14 cellular contexts compared by ENCODE assay signal in the genomic region with DNA sequence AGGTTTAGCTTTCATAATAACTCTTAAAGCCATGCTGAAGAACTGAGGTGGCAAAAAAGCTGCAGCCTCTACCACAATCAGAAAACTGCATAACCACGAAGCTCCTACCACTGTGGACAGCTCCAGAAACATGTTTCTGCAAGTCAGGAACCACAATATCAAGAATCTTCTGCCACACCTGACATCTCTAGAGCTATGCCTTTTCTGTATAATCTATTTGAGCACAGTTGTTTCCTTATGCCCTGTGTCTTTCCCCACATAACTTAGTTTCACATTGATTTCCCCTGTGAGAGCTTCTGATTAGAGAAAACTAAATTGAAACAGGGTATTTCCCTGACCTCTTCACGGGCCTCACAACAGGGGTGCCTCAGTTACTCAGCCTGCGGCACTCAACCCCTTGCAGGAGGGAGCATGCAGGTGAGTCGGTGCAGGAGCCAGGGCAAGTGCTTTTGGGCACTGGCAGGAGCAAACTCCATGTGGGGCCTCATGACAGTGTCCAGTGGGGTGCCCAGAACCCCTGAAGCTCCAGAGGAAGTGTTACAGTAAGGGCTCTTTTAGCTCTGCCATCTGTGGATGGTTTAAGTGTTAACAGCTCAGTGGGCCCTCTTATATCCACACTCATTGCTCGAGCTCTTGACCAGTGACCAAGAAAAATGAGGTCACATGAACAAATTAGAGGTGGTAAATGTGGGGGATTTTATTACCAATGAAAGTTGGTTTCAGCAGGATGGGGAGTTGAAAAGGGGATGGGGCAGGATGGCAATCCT.
A peak's percentile ranks its signal among the peaks of the same experiment; 100 is the strongest.
DNase-seq lines count a peak whose midpoint lies in the region; ATAC-seq and TF ChIP-seq lines count a peak whose summit lies in the region.
"Had no signal": no experiment of that assay in that cellular context is flagged by ENCODE, and none has a peak within 500 bp of the region (broad histone marks: within the 10 kb centered on the region; RNA-seq: fewer than 3 reads in every experiment).

No MANE protein-coding gene starts in this region.

- no peak for TF ChIP-seq CTCF in testis (IDR thresholded peaks at IDR 0.05)

- H3K27ac ChIP-seq in testis, result no peak overlapping the region

- no peak overlapping the region for H3K4me3 ChIP-seq in testis

- H3K9me3 ChIP-seq in testis, result no peaks in the 10 kb centered on the region

- DNase-seq in DMS53 (lab: John Stamatoyannopoulos, UW) (no peak), cortex of kidney (lab: John Stamatoyannopoulos, UW) (no peak), testis (no peak), 8988T (no peak)
- DNase-seq: cerebellar nuclear complex; H7; Karpas-422; kidney glomerular epithelial cell; small intestine; stimulated activated CD8-positive, alpha-beta memory T cell treated with anti-CD3 and anti-CD28 coated beads, Interleukin-4, amount 100 ng/mL, for 48 hours had no signal

- no peaks in the 10 kb centered on the region for H3K36me3 ChIP-seq in testis (ENCODE audit: low read depth, missing control alignments)

- intact Hi-C loops in testis (cut with DNase I; ENCODE audit: low total_unique reads), result no loop called here

- H3K4me1 ChIP-seq in testis, result no peaks in the 10 kb centered on the region

- TF ChIP-seq POLR2A in GM18505 (IDR thresholded peaks at IDR 0.05; ENCODE audit: borderline replicate concordance, extremely low read depth, insufficient read depth, insufficient read length), result no peak
- no peak for TF ChIP-seq POLR2A in testis (IDR thresholded peaks at IDR 0.05)

- H3K27me3 ChIP-seq in testis, result no peaks in the 10 kb centered on the region

- ATAC-seq in GM18505 (IDR thresholded peaks at IDR 0.05; ENCODE audit: unreplicated experiment), result peak; percentile 70
- peak; percentile 69 for ATAC-seq in GM19455 (IDR thresholded peaks at IDR 0.05; ENCODE audit: unreplicated experiment)
- peak; percentile 62 for ATAC-seq in HG02884 (IDR thresholded peaks at IDR 0.05; ENCODE audit: unreplicated experiment)
- peak; percentile 78 for ATAC-seq in HG03575 (IDR thresholded peaks at IDR 0.05; ENCODE audit: extremely low read depth, insufficient number of reproducible peaks, low FRiP score, unreplicated experiment)

- WGBS in testis, 2 donors, result 79 to 83% methylated on average over 5 of the region's 5 CpGs
